In genomic region chr2:237904806-237905599, GRCh38 we compare ENCODE assay signal across 8 cellular contexts. TPM values are rescaled to one million over a fixed set of nuclear protein-coding genes. Genes with fewer than 3 reads are reported as not detected.
DNase-seq lines count a peak whose midpoint lies in the region; ATAC-seq, FAIRE-seq and TF ChIP-seq lines count a peak whose summit lies in the region.

No MANE protein-coding gene starts in this region.

- H3K36me3 ChIP-seq in DOHH2 (ENCODE audit: control insufficient read depth, low read length): peaks cover 15% of the 10 kb centered on the region
- no peaks in the 10 kb centered on the region for H3K36me3 ChIP-seq in OCI-LY3 (replicated peaks; ENCODE audit: low read depth, low read length)
- no peaks in the 10 kb centered on the region for H3K36me3 ChIP-seq in pancreas

- H3F3A ChIP-seq in DOHH2 (ENCODE audit: control insufficient read depth, insufficient read depth): peaks cover 21% of the 10 kb centered on the region

- H3K9me2 ChIP-seq in DOHH2 (replicated peaks; ENCODE audit: control insufficient read depth, low read length): no peaks in the 10 kb centered on the region

- peaks cover 0 to 11% of the 10 kb centered on the region in 2 donors for H3K27me3 Mint-ChIP-seq in effector memory CD8-positive, alpha-beta T cell

- H3K4me3 ChIP-seq in DOHH2 (ENCODE audit: low read length) (peak overlapping the region; percentile 52), OCI-LY3 (ENCODE audit: low read length) (no peak overlapping the region), pancreas (no peak overlapping the region)

- peak overlapping the region; percentile 62 for H3K4me2 ChIP-seq in DOHH2 (ENCODE audit: low read length)
- H3K4me2 ChIP-seq in OCI-LY3 (ENCODE audit: low read length): peak overlapping the region; percentile 46

- peaks cover 22 to 26% of the 10 kb centered on the region in 2 donors for H3K4me1 Mint-ChIP-seq in effector memory CD8-positive, alpha-beta T cell (ENCODE audit: low read depth in 2 of 2)

- H4K20me1 ChIP-seq in DOHH2 (ENCODE audit: control insufficient read depth, insufficient read depth, low read depth, low read length) (no peaks in the 10 kb centered on the region), OCI-LY3 (ENCODE audit: insufficient read depth, low read length) (no peaks in the 10 kb centered on the region)

- TF ChIP-seq CTCF in DOHH2 (IDR thresholded peaks at IDR 0.05; ENCODE audit: low read depth, low read length, poor library complexity, severe bottlenecking) (no peak), OCI-LY3 (IDR thresholded peaks at IDR 0.05; ENCODE audit: low read depth, low read length) (no peak), pancreas (IDR thresholded peaks at IDR 0.05) (no peak)

- 0 out of 2 replicates have a peak overlapping the region, but pooled peaks have one; percentile 39 for H2AFZ ChIP-seq in OCI-LY3 (ENCODE audit: low read depth, low read length)

- FAIRE-seq in pancreas (lab: Jason Lieb, UNC): peak; percentile 20

- DNase-seq in effector memory CD8-positive, alpha-beta T cell: no peak
- DNase-seq in pancreas (peak in 1 of 6 donors; percentile 36), NCI-H1436 treated with DMSO at 0.1 percent for 48 hours (lab: John Stamatoyannopoulos, UW) (no peak), DMS 273 treated with DMSO at 0.1 percent for 48 hours (lab: John Stamatoyannopoulos, UW) (no peak)
- no peak for DNase-seq in stimulated activated CD4-positive, alpha-beta T cell treated with anti-CD3 and anti-CD28 coated beads, Interleukin-4, amount 100 ng/mL, for 24 hours

- H3K4me1 ChIP-seq in DOHH2 (ENCODE audit: control insufficient read depth, low read length): peaks cover 57% of the 10 kb centered on the region
- peaks cover 16% of the 10 kb centered on the region for H3K4me1 ChIP-seq in OCI-LY3 (ENCODE audit: low read length)
- no peaks in the 10 kb centered on the region for H3K4me1 ChIP-seq in pancreas

- ATAC-seq in effector memory CD8-positive, alpha-beta T cell (replicated peaks): peak; percentile 14
- ATAC-seq in pancreas: peak; percentile 29 to 70 (median 43)
- ATAC-seq in HG03520 (IDR thresholded peaks at IDR 0.05; ENCODE audit: unreplicated experiment): no peak

- H3K27me3 ChIP-seq in DOHH2 (ENCODE audit: control insufficient read depth, low read length) (no peaks in the 10 kb centered on the region), OCI-LY3 (ENCODE audit: low read depth, low read length) (no peaks in the 10 kb centered on the region), pancreas (no peaks in the 10 kb centered on the region)

- 43% methylated on average over 16 of the region's 16 CpGs for WGBS in pancreas, 2 donors

- intact Hi-C loops in pancreas (cut with DNase I): no loop called here

- no peaks in the 10 kb centered on the region for H3K9me3 Mint-ChIP-seq in effector memory CD8-positive, alpha-beta T cell

- peak overlapping the region; percentile 44 to 49 for H3K4me3 Mint-ChIP-seq in effector memory CD8-positive, alpha-beta T cell

- H3K27ac ChIP-seq in DOHH2 (ENCODE audit: low read depth, low read length) (peak overlapping the region; percentile 76), OCI-LY3 (ENCODE audit: low read length) (no peak overlapping the region; the same call in 1 of the 2 replicates), pancreas (peak overlapping the region in 1 of 4 donors; percentile 44)

- peak overlapping the region; percentile 77 for H3K27ac Mint-ChIP-seq in effector memory CD8-positive, alpha-beta T cell

- H3K9me3 ChIP-seq in DOHH2 (ENCODE audit: control insufficient read depth, insufficient read depth, low read length) (no peaks in the 10 kb centered on the region; the same call in 1 of the 2 replicates), OCI-LY3 (ENCODE audit: insufficient read depth, low read length) (no peaks in the 10 kb centered on the region), pancreas (no peaks in the 10 kb centered on the region)

- no peak overlapping the region for H3K9ac ChIP-seq in OCI-LY3 (ENCODE audit: low read length)

- peaks cover 3% of the 10 kb centered on the region for H3K36me3 Mint-ChIP-seq in effector memory CD8-positive, alpha-beta T cell (ENCODE audit: insufficient read depth)

- H3K79me2 ChIP-seq in DOHH2 (ENCODE audit: control insufficient read depth, low read length) (peaks cover 21% of the 10 kb centered on the region), OCI-LY3 (ENCODE audit: low read length) (no peaks in the 10 kb centered on the region)

RNA-seq across cellular contexts. Expression of gene RAMP1, which starts 45.6 kb away (rescaled TPM):
- total RNA-seq in pancreas: 10 to 100 TPM; 53.3 to 65.3 (median 60.6) TPM
- 10 to 100 TPM; 80.1 to 87.6 TPM for polyA plus RNA-seq in pancreas
